ENCODE assay signal across 8 cellular contexts in the genomic region with DNA sequence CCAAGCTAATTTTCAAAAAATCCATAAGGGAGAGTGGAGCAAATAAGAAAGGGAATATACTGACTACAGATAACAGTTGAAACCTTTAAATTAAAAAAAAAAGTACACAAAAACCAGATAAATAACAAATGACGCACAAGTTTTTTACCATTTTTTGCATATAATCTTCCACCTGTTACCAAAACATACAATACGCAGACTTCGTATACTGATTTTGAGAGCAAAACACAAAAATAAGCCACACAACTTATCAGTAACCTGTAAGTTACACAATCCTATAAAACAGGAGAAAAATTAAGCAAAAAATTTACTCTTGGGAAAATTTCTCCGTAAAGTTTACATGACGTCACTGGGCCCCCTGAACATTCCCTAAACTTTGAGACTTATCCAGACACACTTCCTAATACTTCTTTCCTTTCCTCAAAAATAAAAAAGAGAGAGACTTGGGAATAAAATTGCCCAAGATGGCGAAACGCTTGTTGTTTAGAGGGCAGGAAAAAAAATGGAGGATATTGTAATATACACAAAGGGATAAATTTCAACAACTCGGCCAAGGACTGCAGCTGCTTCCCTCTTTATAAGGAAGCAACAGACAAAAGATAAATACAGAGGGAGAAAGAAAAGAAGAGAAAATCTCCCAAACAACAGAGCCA. TPM values are rescaled to one million over a fixed set of nuclear protein-coding genes. Genes with fewer than 3 reads are reported as not detected.
DNase-seq lines count a peak whose midpoint lies in the region; ATAC-seq and TF ChIP-seq lines count a peak whose summit lies in the region.

No MANE protein-coding gene starts in this region.

- TF ChIP-seq POLR2A in lower leg skin (IDR thresholded peaks at IDR 0.05) (no peak), transverse colon (IDR thresholded peaks at IDR 0.05) (no peak)

- H3K27me3 ChIP-seq in brain microvascular endothelial cell (replicated peaks) (no peaks in the 10 kb centered on the region), transverse colon (no peaks in the 10 kb centered on the region)

- TF ChIP-seq EP300 in transverse colon (IDR thresholded peaks at IDR 0.05; ENCODE audit: low read depth): no peak

- TF ChIP-seq CTCF in brain microvascular endothelial cell (IDR thresholded peaks at IDR 0.05; ENCODE audit: low read depth, low read length, missing control alignments) (no peak), lower leg skin (IDR thresholded peaks at IDR 0.05) (no peak), transverse colon (IDR thresholded peaks at IDR 0.05) (no peak)

- ATAC-seq in GM18498 (IDR thresholded peaks at IDR 0.05; ENCODE audit: unreplicated experiment) (no peak), GM18870 (IDR thresholded peaks at IDR 0.05; ENCODE audit: unreplicated experiment) (no peak)

- DNase-seq in DMS79 treated with DMSO at 0.1 percent for 48 hours (lab: John Stamatoyannopoulos, UW) (peak; percentile 98), NCI-H1048 (lab: John Stamatoyannopoulos, UW) (peak; percentile 9), brain microvascular endothelial cell (no peak), lower leg skin (ENCODE audit: low spot score in 2 of 2) (no peak), transverse colon (no peak), T1000 (lab: John Stamatoyannopoulos, UW) (no peak)

- H3K36me3 ChIP-seq in brain microvascular endothelial cell (replicated peaks) (no peaks in the 10 kb centered on the region), transverse colon (no peaks in the 10 kb centered on the region)

- peaks cover 15 to 71% (median 36%) of the 10 kb centered on the region in 4 donors for H3K4me1 ChIP-seq in transverse colon

- no peaks in the 10 kb centered on the region for H3K9me3 ChIP-seq in transverse colon

- in situ Hi-C loops in brain microvascular endothelial cell (cut with HindIII; ENCODE audit: low pct_ligation_motif_present, low sequenced_read_pairs) (no loop called here), transverse colon (cut with MboI; ENCODE audit: low pct_ligation_motif_present in 1 of 4, low pct_unique_long_range_greater_than_20kb in 1 of 4, low sequenced_read_pairs in 3 of 4) (no loop called here)

- H3K27ac ChIP-seq in brain microvascular endothelial cell (peak overlapping the region; percentile 97), transverse colon (peak overlapping the region; percentile 93 to 99 (median 98))

- 3% methylated on average over 8 of the region's 8 CpGs for whole genome bisulfite sequencing in lower leg skin, 2 donors
- 7 to 15% methylated on average over 8 of the region's 8 CpGs for WGBS in transverse colon (ENCODE audit: low coverage in 1 of 2), 2 donors

- intact Hi-C loops in lower leg skin (cut with DNase I; ENCODE audit: low total_unique reads) (no loop called here), transverse colon (cut with DNase I; ENCODE audit: low total_unique reads) (no loop called here)

- H3K4me3 ChIP-seq in brain microvascular endothelial cell (ENCODE audit: low read depth, low read length): peak overlapping the region; percentile 65
- peak overlapping the region; percentile 84 for H3K4me3 ChIP-seq in lower leg skin (ENCODE audit: low read depth, poor library complexity, severe bottlenecking)
- peak overlapping the region; percentile 66 to 89 (median 81) for H3K4me3 ChIP-seq in transverse colon

RNA-seq across cellular contexts. Expression of gene BAZ2B, which starts 1.7 kb away (rescaled TPM):
- total RNA-seq in lower leg skin (10 to 100 TPM; 46.8 to 72.8 (median 53.4) TPM), transverse colon (100 to 1,000 TPM in 1 of 4 donors, 10 to 100 TPM in 3; 42.3 to 104 (median 81.3) TPM)

Comparison
In these comparisons a context has a peak if more than half of its experiments do, and no peak if none do; other contexts are left out.
1. DNase-seq: peak in DMS79 treated with DMSO at 0.1 percent for 48 hours (single experiment) and NCI-H1048 (single experiment); none in brain microvascular endothelial cell (single experiment), lower leg skin (0 of 2), transverse colon (single experiment) and T1000 (single experiment).
2. Peak in every context shown above with its lines, with median percentiles within 50 percentile points of each other: H3K4me3 ChIP-seq.